In genomic region chr10:10811562-10811961, GRCh38 we compare ENCODE assay signal across 23 cellular contexts.
"Had no signal": no experiment of that assay in that cellular context is flagged by ENCODE, and none has a peak within 500 bp of the region (broad histone marks: within the 10 kb centered on the region; RNA-seq: fewer than 3 reads in every experiment).

No MANE protein-coding gene starts in this region.

- H3K4me3 ChIP-seq: left ventricle myocardium inferior, lung, neural progenitor cell, ovary, right atrium auricular region, right lobe of liver, spleen, suprapubic skin, thoracic aorta, tibial artery, upper lobe of right lung had no signal

- DNase-seq: hypothalamus; immature natural killer cell; islet precursor cell; left ventricle myocardium inferior; mesendoderm; naive B cell; natural killer cell; nephron progenitor cell; occipital lobe; ovary; right lobe of liver; small intestine; spleen; stimulated activated CD4-positive, alpha-beta T cell treated with anti-CD3 and anti-CD28 coated beads, Interleukin-4, amount 100 ng/mL, for 24 hours; stimulated activated naive CD4-positive, alpha-beta T cell; tibial artery; trophoblast cell; upper lobe of right lung had no signal
